Comparison of ENCODE assay signal across 15 cellular contexts in genomic region chr10:32459072-32459703, GRCh38. TPM values are rescaled to one million over a fixed set of nuclear protein-coding genes. Genes with fewer than 3 reads are reported as not detected.
DNase-seq lines count a peak whose midpoint lies in the region; ATAC-seq and TF ChIP-seq lines count a peak whose summit lies in the region.
"Had no signal": no experiment of that assay in that cellular context is flagged by ENCODE, and none has a peak within 500 bp of the region (broad histone marks: within the 10 kb centered on the region; RNA-seq: fewer than 3 reads in every experiment).

No MANE protein-coding gene starts in this region.

- peak overlapping the region; percentile 83; the same call in 1 of the 2 replicates for H2AFZ ChIP-seq in Loucy (ENCODE audit: low read length)

- POLR2A ChIA-PET in CD8-positive, alpha-beta T cell (lab: Charles Lee): interaction anchor here (0.6 to 2.8 kb wide), 9 partner anchors 9 to 521 kb away, joined by 3 to 25 read pairs (median 4); partner anchors contain the start of gene CCDC7

- H3K4me2 ChIP-seq in Loucy (ENCODE audit: low read depth, low read length, poor library complexity, severe bottlenecking): peak overlapping the region; percentile 76

- H3K27ac ChIP-seq in CD8-positive, alpha-beta T cell (ENCODE audit: low read depth, low read length): peak overlapping the region; percentile 28
- H3K27ac ChIP-seq: BLaER1 treated with 17β-estradiol and CSF1 and Interleukin-3, amounts not matched to agents 10 nM and 100 nM; heart left ventricle; upper lobe of left lung had no signal

- no peaks in the 10 kb centered on the region for H3K36me3 ChIP-seq in CD8-positive, alpha-beta T cell (ENCODE audit: insufficient read depth, low read length)
- H3K36me3 ChIP-seq in Loucy (ENCODE audit: insufficient read depth, low read length): no peaks in the 10 kb centered on the region

- peak overlapping the region; percentile 88 for H3K27ac Mint-ChIP-seq in CD8-positive, alpha-beta T cell
- no peak overlapping the region for H3K27ac Mint-ChIP-seq in activated T-helper 1 cell treated with anti-CD3 and anti-CD28 coated beads, Interleukin-12 subunit alpha, Interleukin-12 subunit beta, Interleukin-2, Interleukin-4 antibody, amounts not matched to agents 30 ng/mL and 10 ng/mL and 1 ng/mL, durations not matched to agents 14 hours and 24 hours and 36 hours
- H3K27ac Mint-ChIP-seq: progenitor cell of endocrine pancreas had no signal

- ATAC-seq in CD8-positive, alpha-beta T cell: peak; percentile 97

- H3K4me1 Mint-ChIP-seq in CD8-positive, alpha-beta T cell (ENCODE audit: low read depth): peaks cover 49% of the 10 kb centered on the region
- H3K4me1 Mint-ChIP-seq in activated T-helper 1 cell treated with anti-CD3 and anti-CD28 coated beads, Interleukin-12 subunit alpha, Interleukin-12 subunit beta, Interleukin-2, Interleukin-4 antibody, amounts not matched to agents 30 ng/mL and 10 ng/mL and 1 ng/mL, durations not matched to agents 14 hours and 24 hours and 36 hours (ENCODE audit: low read depth): peaks cover 33% of the 10 kb centered on the region

- no peaks in the 10 kb centered on the region for H4K20me1 ChIP-seq in Loucy (ENCODE audit: insufficient read depth, low read length, poor library complexity, severe bottlenecking)
- H4K20me1 ChIP-seq: BLaER1 treated with 17β-estradiol and CSF1 and Interleukin-3, amounts not matched to agents 10 nM and 100 nM had no signal

- no peaks in the 10 kb centered on the region for H3K9me2 ChIP-seq in Loucy (replicated peaks; ENCODE audit: low read depth, low read length)

- intact Hi-C loops in CD8-positive, alpha-beta T cell (cut with DNase I, micrococcal nuclease): loop anchor here (1.0 to 10.0 kb wide), 4 partner anchors 9 to 1754 kb away; partner anchors contain the start of gene CCDC7 (in 1 of the 2)
- intact Hi-C loops in activated T-helper 1 cell treated with anti-CD3 and anti-CD28 coated beads, Interleukin-12 subunit alpha, Interleukin-12 subunit beta, Interleukin-2, Interleukin-4 antibody, amounts not matched to agents 30 ng/mL and 10 ng/mL and 1 ng/mL, durations not matched to agents 14 hours and 24 hours and 36 hours (cut with micrococcal nuclease): no loop called here

- no peaks in the 10 kb centered on the region for H3K79me2 ChIP-seq in Loucy (ENCODE audit: insufficient read depth, low read length)

- H3K36me3 Mint-ChIP-seq in CD8-positive, alpha-beta T cell: peaks cover 25% of the 10 kb centered on the region
- peaks cover 31% of the 10 kb centered on the region for H3K36me3 Mint-ChIP-seq in activated T-helper 1 cell treated with anti-CD3 and anti-CD28 coated beads, Interleukin-12 subunit alpha, Interleukin-12 subunit beta, Interleukin-2, Interleukin-4 antibody, amounts not matched to agents 30 ng/mL and 10 ng/mL and 1 ng/mL, durations not matched to agents 14 hours and 24 hours and 36 hours (ENCODE audit: low read depth)

- peak overlapping the region; percentile 52 for H3K9ac ChIP-seq in Loucy (ENCODE audit: low read depth, low read length, poor library complexity, severe bottlenecking)
- H3K9ac ChIP-seq: BLaER1 treated with 17β-estradiol and CSF1 and Interleukin-3, amounts not matched to agents 10 nM and 100 nM had no signal

- H3K27me3 Mint-ChIP-seq in CD8-positive, alpha-beta T cell (ENCODE audit: low read depth): no peaks in the 10 kb centered on the region
- H3K27me3 Mint-ChIP-seq in activated T-helper 1 cell treated with anti-CD3 and anti-CD28 coated beads, Interleukin-12 subunit alpha, Interleukin-12 subunit beta, Interleukin-2, Interleukin-4 antibody, amounts not matched to agents 30 ng/mL and 10 ng/mL and 1 ng/mL, durations not matched to agents 14 hours and 24 hours and 36 hours (ENCODE audit: insufficient read depth): no peaks in the 10 kb centered on the region
- H3K27me3 Mint-ChIP-seq: dendritic cell treated with granulocyte-macrophage colony-stimulating factor and Interleukin-4, amounts not matched to agents 40 ng/mL and 50 ng/mL, for 4 days; progenitor cell of endocrine pancreas had no signal

- DNase-seq in CD8-positive, alpha-beta T cell: peak; percentile 13 to 72 (median 52)
- DNase-seq in activated T-helper 1 cell treated with anti-CD3 and anti-CD28 coated beads, Interleukin-12 subunit alpha, Interleukin-12 subunit beta, Interleukin-2, Interleukin-4 antibody, amounts not matched to agents 30 ng/mL and 10 ng/mL and 1 ng/mL, durations not matched to agents 14 hours and 24 hours and 36 hours (ENCODE audit: low spot score): peak; percentile 50
- peak; percentile 1 for DNase-seq in myocyte (ENCODE audit: low read depth)
- DNase-seq in anterior cingulate cortex (lab: John Stamatoyannopoulos, UW): no peak
- no peak for DNase-seq in NCI-H2029 treated with DMSO at 0.1 percent for 48 hours (lab: John Stamatoyannopoulos, UW)
- DNase-seq in GM10266 (ENCODE audit: extremely low spot score): no peak
- no peak for DNase-seq in NCI-H748 treated with DMSO at 0.1 percent for 48 hours (lab: John Stamatoyannopoulos, UW)
- DNase-seq: heart left ventricle, KG1, NCI-H1417, upper lobe of left lung had no signal

- H3K9me3 Mint-ChIP-seq in CD8-positive, alpha-beta T cell: no peaks in the 10 kb centered on the region
- no peaks in the 10 kb centered on the region for H3K9me3 Mint-ChIP-seq in activated T-helper 1 cell treated with anti-CD3 and anti-CD28 coated beads, Interleukin-12 subunit alpha, Interleukin-12 subunit beta, Interleukin-2, Interleukin-4 antibody, amounts not matched to agents 30 ng/mL and 10 ng/mL and 1 ng/mL, durations not matched to agents 14 hours and 24 hours and 36 hours
- H3K9me3 Mint-ChIP-seq: dendritic cell treated with granulocyte-macrophage colony-stimulating factor and Interleukin-4, amounts not matched to agents 40 ng/mL and 50 ng/mL, for 4 days had no signal

- CTCF ChIA-PET in CD8-positive, alpha-beta T cell (lab: Charles Lee): interaction anchor here (1.0 to 1.8 kb wide), 4 partner anchors 9 to 696 kb away, joined by 4 to 9 read pairs (median 6); partner anchors contain the start of gene CCDC7

- no peaks in the 10 kb centered on the region for H3K27me3 ChIP-seq in CD8-positive, alpha-beta T cell (ENCODE audit: insufficient read depth, low read length)
- no peaks in the 10 kb centered on the region for H3K27me3 ChIP-seq in Loucy (ENCODE audit: insufficient read depth, low read length, poor library complexity, severe bottlenecking)
- H3K27me3 ChIP-seq: BLaER1 treated with 17β-estradiol and CSF1 and Interleukin-3, amounts not matched to agents 10 nM and 100 nM; heart left ventricle; upper lobe of left lung had no signal

- H3F3A ChIP-seq in Loucy (ENCODE audit: low read depth): no peaks in the 10 kb centered on the region; the same call in 1 of the 2 replicates

- peak overlapping the region; percentile 44 for H3K4me3 Mint-ChIP-seq in CD8-positive, alpha-beta T cell
- no peak overlapping the region for H3K4me3 Mint-ChIP-seq in activated T-helper 1 cell treated with anti-CD3 and anti-CD28 coated beads, Interleukin-12 subunit alpha, Interleukin-12 subunit beta, Interleukin-2, Interleukin-4 antibody, amounts not matched to agents 30 ng/mL and 10 ng/mL and 1 ng/mL, durations not matched to agents 14 hours and 24 hours and 36 hours
- H3K4me3 Mint-ChIP-seq: dendritic cell treated with granulocyte-macrophage colony-stimulating factor and Interleukin-4, amounts not matched to agents 40 ng/mL and 50 ng/mL, for 4 days had no signal

- peak overlapping the region; percentile 31 for H3K4me3 ChIP-seq in CD8-positive, alpha-beta T cell (ENCODE audit: low read depth, low read length)
- peak overlapping the region; percentile 59 for H3K4me3 ChIP-seq in Loucy (ENCODE audit: low read length, poor library complexity, severe bottlenecking)
- H3K4me3 ChIP-seq: BLaER1 treated with 17β-estradiol and CSF1 and Interleukin-3, amounts not matched to agents 10 nM and 100 nM; heart left ventricle; upper lobe of left lung had no signal

- no peaks in the 10 kb centered on the region for H3K9me3 ChIP-seq in CD8-positive, alpha-beta T cell (ENCODE audit: low read length)
- H3K9me3 ChIP-seq in Loucy (ENCODE audit: insufficient read depth, low read depth, low read length): no peaks in the 10 kb centered on the region
- H3K9me3 ChIP-seq: BLaER1 treated with 17β-estradiol and CSF1 and Interleukin-3, amounts not matched to agents 10 nM and 100 nM; heart left ventricle; upper lobe of left lung had no signal

- TF ChIP-seq CTCF in CD8-positive, alpha-beta T cell (IDR thresholded peaks at IDR 0.05): no peak
- TF ChIP-seq CTCF in Loucy (conservative IDR thresholded peaks at IDR 0.05; ENCODE audit: low read length) (no peak), GM10266 (IDR thresholded peaks at IDR 0.05; ENCODE audit: control insufficient read depth, insufficient read depth, low read depth, missing control alignments) (no peak)

- peaks cover 41% of the 10 kb centered on the region for H3K4me1 ChIP-seq in CD8-positive, alpha-beta T cell (ENCODE audit: insufficient read depth, low read length)
- peaks cover 35% of the 10 kb centered on the region for H3K4me1 ChIP-seq in Loucy (ENCODE audit: insufficient read depth, low read length, poor library complexity, severe bottlenecking)
- H3K4me1 ChIP-seq: heart left ventricle, upper lobe of left lung had no signal

RNA-seq across cellular contexts. Expression of gene CCDC7, which starts 13.2 kb away (rescaled TPM):
- 10 to 100 TPM; 50.1 to 59.0 TPM for total RNA-seq in CD8-positive, alpha-beta T cell
- 9.0 and 10.2 TPM in 2 replicates for total RNA-seq in activated T-helper 1 cell treated with anti-CD3 and anti-CD28 coated beads, Interleukin-12 subunit alpha, Interleukin-12 subunit beta, Interleukin-2, Interleukin-4 antibody, amounts not matched to agents 30 ng/mL and 10 ng/mL and 1 ng/mL, durations not matched to agents 14 hours and 24 hours and 36 hours
- total RNA-seq in myocyte: 9.4 and 17.4 TPM in 2 replicates
- polyA plus RNA-seq in myocyte (2012): 1.6 TPM

Comparison
In these comparisons a context has a peak if more than half of its experiments do, and no peak if none do; other contexts are left out.
1. DNase-seq: peak in CD8-positive, alpha-beta T cell (7 of 7), activated T-helper 1 cell treated with anti-CD3 and anti-CD28 coated beads, Interleukin-12 subunit alpha, Interleukin-12 subunit beta, Interleukin-2, Interleukin-4 antibody, amounts not matched to agents 30 ng/mL and 10 ng/mL and 1 ng/mL, durations not matched to agents 14 hours and 24 hours and 36 hours (single experiment) and myocyte (single experiment); none in anterior cingulate cortex (0 of 58), NCI-H2029 treated with DMSO at 0.1 percent for 48 hours (single experiment), GM10266 (single experiment) and NCI-H748 treated with DMSO at 0.1 percent for 48 hours (single experiment).